ENCODE assay signal across 1 cellular context in genomic region chr3:57018246-57018645, GRCh38.
TF ChIP-seq lines count a peak whose summit lies in the region.

No MANE protein-coding gene starts in this region.

TF ChIP-seq in A549, 52 proteins besides CTCF, POLR2A, EP300 and RAD21 (continued from another document):
- no peak for TF ChIP-seq E2F6 (IDR thresholded peaks at IDR 0.05; ENCODE audit: borderline replicate concordance, low read depth)
- TF ChIP-seq HMGXB4 (CRISPR knock-in tag; IDR thresholded peaks at IDR 0.05; ENCODE audit: borderline replicate concordance) = no peak
